1 cellular context compared by ENCODE assay signal in the genomic region with DNA sequence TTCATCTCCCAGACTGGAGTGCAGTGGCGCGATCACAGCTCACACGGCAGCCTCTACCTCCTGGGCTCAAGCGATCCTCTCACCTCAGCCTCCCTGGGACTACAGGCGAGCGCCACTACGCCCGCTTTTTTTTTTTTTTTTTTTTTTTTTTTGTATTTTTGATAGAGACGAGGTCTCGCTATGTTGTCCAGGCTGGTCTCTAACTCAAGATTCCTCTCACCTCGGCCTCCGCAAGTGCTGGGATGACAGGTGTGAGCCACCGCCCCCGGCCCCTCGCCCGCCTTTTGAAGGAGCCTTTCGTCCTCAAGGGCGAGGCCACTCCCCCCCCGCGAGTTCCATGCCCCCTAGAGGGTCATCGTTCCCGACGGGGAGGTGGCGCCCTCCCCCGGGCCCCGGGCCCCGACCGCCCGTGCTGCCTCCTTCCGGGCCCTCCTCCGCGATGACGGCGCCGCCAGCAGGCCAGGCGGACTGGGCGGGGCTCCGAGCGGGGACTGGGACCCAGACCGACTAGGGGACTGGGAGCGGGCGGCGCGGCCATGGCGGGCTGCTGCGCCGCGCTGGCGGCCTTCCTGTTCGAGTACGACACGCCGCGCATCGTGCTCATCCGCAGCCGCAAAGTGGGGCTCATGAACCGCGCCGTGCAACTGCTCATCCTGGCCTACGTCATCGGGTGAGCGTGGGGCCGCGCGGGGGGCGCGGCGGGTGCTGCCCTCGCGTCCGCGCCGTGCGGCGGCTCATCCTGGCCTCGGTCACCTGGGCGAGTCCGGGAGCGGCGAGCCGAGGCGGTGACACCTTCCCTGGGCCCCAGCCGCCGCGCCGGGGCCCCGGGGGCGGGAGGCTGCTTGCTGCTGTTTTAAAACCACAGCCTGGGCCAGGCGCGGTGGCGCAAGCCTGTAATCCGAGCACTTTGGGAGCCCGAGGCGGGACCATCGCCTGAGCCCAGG.
TF ChIP-seq lines count a peak whose summit lies in the region.

P2RX4 (plus strand) TSS at position 501 of the 944 bp plus-strand sequence; CDS start at position 537, 36 bp downstream.

TF ChIP-seq in HepG2, 621 proteins besides CTCF, POLR2A, EP300 and RAD21 (continued from another document and continues in another):
- TF ChIP-seq, protein P1, sequence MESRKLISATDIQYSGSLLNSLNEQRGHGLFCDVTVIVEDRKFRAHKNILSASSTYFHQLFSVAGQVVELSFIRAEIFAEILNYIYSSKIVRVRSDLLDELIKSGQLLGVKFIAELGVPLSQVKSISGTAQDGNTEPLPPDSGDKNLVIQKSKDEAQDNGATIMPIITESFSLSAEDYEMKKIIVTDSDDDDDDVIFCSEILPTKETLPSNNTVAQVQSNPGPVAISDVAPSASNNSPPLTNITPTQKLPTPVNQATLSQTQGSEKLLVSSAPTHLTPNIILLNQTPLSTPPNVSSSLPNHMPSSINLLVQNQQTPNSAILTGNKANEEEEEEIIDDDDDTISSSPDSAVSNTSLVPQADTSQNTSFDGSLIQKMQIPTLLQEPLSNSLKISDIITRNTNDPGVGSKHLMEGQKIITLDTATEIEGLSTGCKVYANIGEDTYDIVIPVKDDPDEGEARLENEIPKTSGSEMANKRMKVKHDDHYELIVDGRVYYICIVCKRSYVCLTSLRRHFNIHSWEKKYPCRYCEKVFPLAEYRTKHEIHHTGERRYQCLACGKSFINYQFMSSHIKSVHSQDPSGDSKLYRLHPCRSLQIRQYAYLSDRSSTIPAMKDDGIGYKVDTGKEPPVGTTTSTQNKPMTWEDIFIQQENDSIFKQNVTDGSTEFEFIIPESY (CRISPR knock-in tag; IDR thresholded peaks at IDR 0.05), result peak; percentile 22; the same call in 1 of the 2 replicates
- TF ChIP-seq ZBTB7A (CRISPR knock-in tag; IDR thresholded peaks at IDR 0.05), result peak; percentile 72
- TF ChIP-seq ZNF563 (CRISPR knock-in tag; IDR thresholded peaks at IDR 0.05), result peak; percentile 98
- no peak for TF ChIP-seq ZFP36L2 (CRISPR knock-in tag; IDR thresholded peaks at IDR 0.05)
- peak; percentile 54; the same call in 1 of the 2 replicates for TF ChIP-seq NFKB2 (CRISPR knock-in tag; IDR thresholded peaks at IDR 0.05; ENCODE audit: borderline replicate concordance)
- TF ChIP-seq, protein P2, sequence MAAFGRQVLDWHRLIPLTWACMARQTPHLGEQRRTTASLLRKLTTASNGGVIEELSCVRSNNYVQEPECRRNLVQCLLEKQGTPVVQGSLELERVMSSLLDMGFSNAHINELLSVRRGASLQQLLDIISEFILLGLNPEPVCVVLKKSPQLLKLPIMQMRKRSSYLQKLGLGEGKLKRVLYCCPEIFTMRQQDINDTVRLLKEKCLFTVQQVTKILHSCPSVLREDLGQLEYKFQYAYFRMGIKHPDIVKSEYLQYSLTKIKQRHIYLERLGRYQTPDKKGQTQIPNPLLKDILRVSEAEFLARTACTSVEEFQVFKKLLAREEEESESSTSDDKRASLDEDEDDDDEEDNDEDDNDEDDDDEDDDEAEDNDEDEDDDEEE (CRISPR knock-in tag; IDR thresholded peaks at IDR 0.05), result no peak
- no peak for TF ChIP-seq GLMP (CRISPR knock-in tag; IDR thresholded peaks at IDR 0.05; ENCODE audit: borderline replicate concordance)
- TF ChIP-seq, protein P3, sequence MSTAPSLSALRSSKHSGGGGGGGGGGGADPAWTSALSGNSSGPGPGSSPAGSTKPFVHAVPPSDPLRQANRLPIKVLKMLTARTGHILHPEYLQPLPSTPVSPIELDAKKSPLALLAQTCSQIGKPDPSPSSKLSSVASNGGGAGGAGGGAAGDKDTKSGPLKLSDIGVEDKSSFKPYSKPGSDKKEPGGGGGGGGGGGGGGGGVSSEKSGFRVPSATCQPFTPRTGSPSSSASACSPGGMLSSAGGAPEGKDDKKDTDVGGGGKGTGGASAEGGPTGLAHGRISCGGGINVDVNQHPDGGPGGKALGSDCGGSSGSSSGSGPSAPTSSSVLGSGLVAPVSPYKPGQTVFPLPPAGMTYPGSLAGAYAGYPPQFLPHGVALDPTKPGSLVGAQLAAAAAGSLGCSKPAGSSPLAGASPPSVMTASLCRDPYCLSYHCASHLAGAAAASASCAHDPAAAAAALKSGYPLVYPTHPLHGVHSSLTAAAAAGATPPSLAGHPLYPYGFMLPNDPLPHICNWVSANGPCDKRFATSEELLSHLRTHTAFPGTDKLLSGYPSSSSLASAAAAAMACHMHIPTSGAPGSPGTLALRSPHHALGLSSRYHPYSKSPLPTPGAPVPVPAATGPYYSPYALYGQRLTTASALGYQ (CRISPR knock-in tag; IDR thresholded peaks at IDR 0.05), result peak; percentile 47; the same call in 1 of the 2 replicates
- peak; percentile 82; the same call in 1 of the 2 replicates for TF ChIP-seq HOXA9 (CRISPR knock-in tag; IDR thresholded peaks at IDR 0.05; ENCODE audit: borderline replicate concordance)
- TF ChIP-seq MTA1 (CRISPR knock-in tag; IDR thresholded peaks at IDR 0.05; ENCODE audit: borderline replicate concordance), result peak; percentile 61; the same call in 1 of the 2 replicates
- TF ChIP-seq, protein P4, sequence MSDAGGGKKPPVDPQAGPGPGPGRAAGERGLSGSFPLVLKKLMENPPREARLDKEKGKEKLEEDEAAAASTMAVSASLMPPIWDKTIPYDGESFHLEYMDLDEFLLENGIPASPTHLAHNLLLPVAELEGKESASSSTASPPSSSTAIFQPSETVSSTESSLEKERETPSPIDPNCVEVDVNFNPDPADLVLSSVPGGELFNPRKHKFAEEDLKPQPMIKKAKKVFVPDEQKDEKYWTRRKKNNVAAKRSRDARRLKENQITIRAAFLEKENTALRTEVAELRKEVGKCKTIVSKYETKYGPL (CRISPR knock-in tag; IDR thresholded peaks at IDR 0.05), result no peak; the same call in 1 of the 2 replicates
- no peak for TF ChIP-seq NFE2 (CRISPR knock-in tag; IDR thresholded peaks at IDR 0.05)
- 0 out of 2 replicates have a peak, but pooled peaks have one; percentile 17 for TF ChIP-seq NR2F2 (IDR thresholded peaks at IDR 0.05; ENCODE audit: borderline replicate concordance, low read depth)
- peak; percentile 63; the same call in 1 of the 2 replicates for TF ChIP-seq AHR (CRISPR knock-in tag; IDR thresholded peaks at IDR 0.05)
- peak; percentile 77 for TF ChIP-seq SIX4 (CRISPR knock-in tag; IDR thresholded peaks at IDR 0.05)
- no peak for TF ChIP-seq PCBP1 (IDR thresholded peaks at IDR 0.05; ENCODE audit: borderline replicate concordance, low read depth, low read length)
- no peak for TF ChIP-seq ZNF20 (CRISPR knock-in tag; IDR thresholded peaks at IDR 0.05)
- TF ChIP-seq ZNF781 (CRISPR knock-in tag; IDR thresholded peaks at IDR 0.05; ENCODE audit: borderline replicate concordance, not compliant biosample characterization), result no peak
- TF ChIP-seq DBP (CRISPR knock-in tag; IDR thresholded peaks at IDR 0.05; ENCODE audit: not compliant biosample characterization), result no peak
- no peak for TF ChIP-seq GZF1 (CRISPR knock-in tag; IDR thresholded peaks at IDR 0.05)
- TF ChIP-seq, protein P5, sequence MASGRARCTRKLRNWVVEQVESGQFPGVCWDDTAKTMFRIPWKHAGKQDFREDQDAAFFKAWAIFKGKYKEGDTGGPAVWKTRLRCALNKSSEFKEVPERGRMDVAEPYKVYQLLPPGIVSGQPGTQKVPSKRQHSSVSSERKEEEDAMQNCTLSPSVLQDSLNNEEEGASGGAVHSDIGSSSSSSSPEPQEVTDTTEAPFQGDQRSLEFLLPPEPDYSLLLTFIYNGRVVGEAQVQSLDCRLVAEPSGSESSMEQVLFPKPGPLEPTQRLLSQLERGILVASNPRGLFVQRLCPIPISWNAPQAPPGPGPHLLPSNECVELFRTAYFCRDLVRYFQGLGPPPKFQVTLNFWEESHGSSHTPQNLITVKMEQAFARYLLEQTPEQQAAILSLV (CRISPR knock-in tag; IDR thresholded peaks at IDR 0.05; ENCODE audit: borderline replicate concordance), result peak; percentile 96; the same call in 1 of the 2 replicates
- TF ChIP-seq PTBP1 (IDR thresholded peaks at IDR 0.05; ENCODE audit: low read depth, low read length, poor library complexity, severe bottlenecking), result no peak
- no peak for TF ChIP-seq NBN (conservative IDR thresholded peaks at IDR 0.05)
- TF ChIP-seq ZNF850 (CRISPR knock-in tag; conservative IDR thresholded peaks at IDR 0.05), result no peak
- TF ChIP-seq, protein P6, sequence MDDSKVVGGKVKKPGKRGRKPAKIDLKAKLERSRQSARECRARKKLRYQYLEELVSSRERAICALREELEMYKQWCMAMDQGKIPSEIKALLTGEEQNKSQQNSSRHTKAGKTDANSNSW (CRISPR knock-in tag; IDR thresholded peaks at IDR 0.05; ENCODE audit: borderline replicate concordance), result peak; percentile 52; the same call in 1 of the 2 replicates
- peak; percentile 81; the same call in 1 of the 2 replicates for TF ChIP-seq DNMT1 (CRISPR knock-in tag; IDR thresholded peaks at IDR 0.05)
- TF ChIP-seq, protein P7, sequence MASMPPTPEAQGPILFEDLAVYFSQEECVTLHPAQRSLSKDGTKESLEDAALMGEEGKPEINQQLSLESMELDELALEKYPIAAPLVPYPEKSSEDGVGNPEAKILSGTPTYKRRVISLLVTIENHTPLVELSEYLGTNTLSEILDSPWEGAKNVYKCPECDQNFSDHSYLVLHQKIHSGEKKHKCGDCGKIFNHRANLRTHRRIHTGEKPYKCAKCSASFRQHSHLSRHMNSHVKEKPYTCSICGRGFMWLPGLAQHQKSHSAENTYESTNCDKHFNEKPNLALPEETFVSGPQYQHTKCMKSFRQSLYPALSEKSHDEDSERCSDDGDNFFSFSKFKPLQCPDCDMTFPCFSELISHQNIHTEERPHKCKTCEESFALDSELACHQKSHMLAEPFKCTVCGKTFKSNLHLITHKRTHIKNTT (CRISPR knock-in tag; IDR thresholded peaks at IDR 0.05), result no peak
- peak; percentile 27; the same call in 1 of the 3 replicates for TF ChIP-seq MXI1 (IDR thresholded peaks at IDR 0.05; ENCODE audit: borderline replicate concordance, low read depth, low read length)
- TF ChIP-seq SIN3B (IDR thresholded peaks at IDR 0.05; ENCODE audit: low read length), result no peak
- TF ChIP-seq HNRNPH1 (optimal IDR thresholded peaks at IDR 0.05; ENCODE audit: low read depth, low read length), result peak; percentile 60
- TF ChIP-seq, protein P8, sequence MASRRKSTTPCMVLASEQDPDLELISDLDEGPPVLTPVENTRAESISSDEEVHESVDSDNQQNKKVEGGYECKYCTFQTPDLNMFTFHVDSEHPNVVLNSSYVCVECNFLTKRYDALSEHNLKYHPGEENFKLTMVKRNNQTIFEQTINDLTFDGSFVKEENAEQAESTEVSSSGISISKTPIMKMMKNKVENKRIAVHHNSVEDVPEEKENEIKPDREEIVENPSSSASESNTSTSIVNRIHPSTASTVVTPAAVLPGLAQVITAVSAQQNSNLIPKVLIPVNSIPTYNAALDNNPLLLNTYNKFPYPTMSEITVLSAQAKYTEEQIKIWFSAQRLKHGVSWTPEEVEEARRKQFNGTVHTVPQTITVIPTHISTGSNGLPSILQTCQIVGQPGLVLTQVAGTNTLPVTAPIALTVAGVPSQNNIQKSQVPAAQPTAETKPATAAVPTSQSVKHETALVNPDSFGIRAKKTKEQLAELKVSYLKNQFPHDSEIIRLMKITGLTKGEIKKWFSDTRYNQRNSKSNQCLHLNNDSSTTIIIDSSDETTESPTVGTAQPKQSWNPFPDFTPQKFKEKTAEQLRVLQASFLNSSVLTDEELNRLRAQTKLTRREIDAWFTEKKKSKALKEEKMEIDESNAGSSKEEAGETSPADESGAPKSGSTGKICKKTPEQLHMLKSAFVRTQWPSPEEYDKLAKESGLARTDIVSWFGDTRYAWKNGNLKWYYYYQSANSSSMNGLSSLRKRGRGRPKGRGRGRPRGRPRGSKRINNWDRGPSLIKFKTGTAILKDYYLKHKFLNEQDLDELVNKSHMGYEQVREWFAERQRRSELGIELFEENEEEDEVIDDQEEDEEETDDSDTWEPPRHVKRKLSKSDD (CRISPR knock-in tag; IDR thresholded peaks at IDR 0.05; ENCODE audit: low read depth), result peak; percentile 20; the same call in 1 of the 2 replicates
- TF ChIP-seq ZNF3 (CRISPR knock-in tag; IDR thresholded peaks at IDR 0.05), result no peak
- no peak for TF ChIP-seq SMC3 (IDR thresholded peaks at IDR 0.05; ENCODE audit: low read length)
- TF ChIP-seq ZNF777 (CRISPR knock-in tag; IDR thresholded peaks at IDR 0.05), result peak; percentile 64
- no peak for TF ChIP-seq CBX2 (IDR thresholded peaks at IDR 0.05; ENCODE audit: low read depth, low read length)
- TF ChIP-seq CBX2 (CRISPR knock-in tag; IDR thresholded peaks at IDR 0.05; ENCODE audit: low read depth), result peak; percentile 42; the same call in 1 of the 2 replicates
- TF ChIP-seq RFX3 (CRISPR knock-in tag; IDR thresholded peaks at IDR 0.05), result no peak
- TF ChIP-seq ZNF101 (CRISPR knock-in tag; IDR thresholded peaks at IDR 0.05; ENCODE audit: borderline replicate concordance, low read depth), result no peak; the same call in 1 of the 2 replicates
- TF ChIP-seq ATF7-NPFF (CRISPR knock-in tag; IDR thresholded peaks at IDR 0.05; ENCODE audit: low read depth), result peak; percentile 92
- TF ChIP-seq ZNF280D (CRISPR knock-in tag; IDR thresholded peaks at IDR 0.05), result no peak
- no peak for TF ChIP-seq XRCC5 (optimal IDR thresholded peaks at IDR 0.05; ENCODE audit: low read length)
- TF ChIP-seq ZNF124 (CRISPR knock-in tag; IDR thresholded peaks at IDR 0.05), result no peak
- peak; percentile 90 for TF ChIP-seq ZMYM4 (CRISPR knock-in tag; IDR thresholded peaks at IDR 0.05)
